In the genomic region with DNA sequence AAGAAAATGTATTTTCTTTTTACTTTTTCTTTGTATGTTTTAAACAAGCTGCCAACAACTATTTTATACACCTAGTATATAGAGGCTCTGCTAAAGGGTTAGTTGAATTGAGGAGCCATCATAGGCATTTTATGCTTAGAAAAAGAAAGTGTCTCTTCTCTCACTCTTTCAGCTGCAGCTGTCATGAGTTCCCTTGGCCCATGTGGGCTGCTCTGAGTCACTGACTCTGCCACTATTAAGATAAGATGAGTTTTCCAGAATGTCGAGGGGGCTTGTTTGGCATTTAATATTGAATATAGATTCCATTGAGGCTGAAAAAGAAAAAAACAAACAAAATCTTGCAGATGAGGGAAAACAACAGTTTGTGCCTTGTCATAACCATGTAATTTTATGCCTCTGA, we compare ENCODE assay signal across 15 cellular contexts.
DNase-seq lines count a peak whose midpoint lies in the region; ATAC-seq and TF ChIP-seq lines count a peak whose summit lies in the region.
"Had no signal": no experiment of that assay in that cellular context is flagged by ENCODE, and none has a peak within 500 bp of the region (broad histone marks: within the 10 kb centered on the region; RNA-seq: fewer than 3 reads in every experiment).

No MANE protein-coding gene starts in this region.

- no peak overlapping the region for H2AK5ac ChIP-seq in neuronal stem cell (ENCODE audit: low read depth, low read length)

- peak overlapping the region; percentile 69 for H2AFZ ChIP-seq in neuronal stem cell (ENCODE audit: low read length)
- H2AFZ ChIP-seq: GM23338 had no signal

- H2BK12ac ChIP-seq in neuronal stem cell (ENCODE audit: low read length): no peak overlapping the region

- WGBS in neuronal stem cell (ENCODE audit: extremely low coverage in 2 of 2, insufficient read length in 2 of 2, insufficient replicate concordance in 1 of 2), 2 donors: no CpG with 5 or more reads among the region's 1 CpG

- POLR2A ChIA-PET in activated CD8-positive, alpha-beta T cell treated with anti-CD3 and anti-CD28 coated beads, Interleukin-2, amount 10 ng/mL, durations not matched to agents 7 days and 5 days (lab: Charles Lee): no interaction called here

- no peak overlapping the region for H2BK5ac ChIP-seq in neuronal stem cell (ENCODE audit: low read length)

- no peak for TF ChIP-seq CTCF in GM12865 (IDR thresholded peaks at IDR 0.05; ENCODE audit: insufficient read depth, low read depth, low read length, missing control alignments)

- no peaks in the 10 kb centered on the region for H3K27me3 Mint-ChIP-seq in activated CD8-positive, alpha-beta T cell treated with anti-CD3 and anti-CD28 coated beads, Interleukin-2, amount 10 ng/mL, durations not matched to agents 7 days and 5 days (ENCODE audit: low read depth)

- H3K4me1 ChIP-seq in neuronal stem cell (ENCODE audit: control insufficient read depth in 2 of 2, insufficient read depth in 1 of 2, low read depth in 1 of 2, low read length in 2 of 2): peaks cover 0 to 7% of the 10 kb centered on the region in 2 donors

- no peaks in the 10 kb centered on the region for H3K4me1 Mint-ChIP-seq in activated CD8-positive, alpha-beta T cell treated with anti-CD3 and anti-CD28 coated beads, Interleukin-2, amount 10 ng/mL, durations not matched to agents 7 days and 5 days (ENCODE audit: low read depth)
- H3K4me1 Mint-ChIP-seq: CD8-positive, alpha-beta memory T cell; T-cell had no signal

- no peaks in the 10 kb centered on the region for H3K9me3 Mint-ChIP-seq in activated CD8-positive, alpha-beta T cell treated with anti-CD3 and anti-CD28 coated beads, Interleukin-2, amount 10 ng/mL, durations not matched to agents 7 days and 5 days (ENCODE audit: insufficient read depth)
- H3K9me3 Mint-ChIP-seq: GM23338 had no signal

- no peaks in the 10 kb centered on the region for H3K36me3 Mint-ChIP-seq in activated CD8-positive, alpha-beta T cell treated with anti-CD3 and anti-CD28 coated beads, Interleukin-2, amount 10 ng/mL, durations not matched to agents 7 days and 5 days (ENCODE audit: low read depth)
- H3K36me3 Mint-ChIP-seq: CD8-positive, alpha-beta memory T cell; T-cell had no signal

- CTCF ChIA-PET in activated CD8-positive, alpha-beta T cell treated with anti-CD3 and anti-CD28 coated beads, Interleukin-2, amount 10 ng/mL, durations not matched to agents 7 days and 5 days (lab: Charles Lee): no interaction called here

- ATAC-seq in HG03432 (IDR thresholded peaks at IDR 0.05; ENCODE audit: unreplicated experiment) (peak; percentile 69), HG02870 (IDR thresholded peaks at IDR 0.05; ENCODE audit: unreplicated experiment) (no peak)
- no peak for ATAC-seq in activated CD8-positive, alpha-beta T cell treated with anti-CD3 and anti-CD28 coated beads, Interleukin-2, amount 10 ng/mL, durations not matched to agents 7 days and 5 days
- ATAC-seq: GM23338, T-cell had no signal

- no peak overlapping the region for H3K4me2 ChIP-seq in neuronal stem cell (ENCODE audit: insufficient read depth, low read length, poor library complexity, severe bottlenecking)
- H3K4me2 ChIP-seq: GM23338 had no signal

- H3K4me3 ChIP-seq in GM12865 (ENCODE audit: low read depth, low read length) (no peak overlapping the region), neuronal stem cell (ENCODE audit: low read length in 2 of 2) (no peak overlapping the region)
- H3K4me3 ChIP-seq: GM23338, SK-N-MC had no signal

- H3K18ac ChIP-seq in neuronal stem cell (ENCODE audit: low read length): no peak overlapping the region

- no peak overlapping the region for H3K9ac ChIP-seq in neuronal stem cell (ENCODE audit: low read depth, low read length, poor library complexity)

- no peak overlapping the region for H3K27ac Mint-ChIP-seq in activated CD8-positive, alpha-beta T cell treated with anti-CD3 and anti-CD28 coated beads, Interleukin-2, amount 10 ng/mL, durations not matched to agents 7 days and 5 days
- H3K27ac Mint-ChIP-seq: CD8-positive, alpha-beta memory T cell; GM23338; T-cell had no signal

- H3K23ac ChIP-seq in neuronal stem cell (ENCODE audit: low read depth, low read length, poor library complexity): no peak overlapping the region

- H3K4me3 Mint-ChIP-seq in activated CD8-positive, alpha-beta T cell treated with anti-CD3 and anti-CD28 coated beads, Interleukin-2, amount 10 ng/mL, durations not matched to agents 7 days and 5 days: no peak overlapping the region
- H3K4me3 Mint-ChIP-seq: CD8-positive, alpha-beta memory T cell; GM23338; T-cell had no signal

- DNase-seq in GM12865 (ENCODE audit: low read depth) (peak; percentile 6), SK-N-DZ (ENCODE audit: low spot score) (peak; percentile 21), neuronal stem cell (ENCODE audit: low spot score) (no peak), cortex of kidney (lab: John Stamatoyannopoulos, UW) (no peak)
- DNase-seq in activated CD8-positive, alpha-beta T cell treated with anti-CD3 and anti-CD28 coated beads, Interleukin-2, amount 10 ng/mL, durations not matched to agents 7 days and 5 days: no peak
- DNase-seq: CD8-positive, alpha-beta memory T cell; EL; NCI-H1930; NCI-H2171 treated with DMSO at 0.1 percent for 48 hours; T-cell had no signal

- no peaks in the 10 kb centered on the region for H3K27me3 ChIP-seq in neuronal stem cell (ENCODE audit: control insufficient read depth in 3 of 3, insufficient read depth in 3 of 3, low read depth in 1 of 3, low read length in 3 of 3)

- H3K79me1 ChIP-seq in neuronal stem cell (ENCODE audit: low read depth, low read length): no peaks in the 10 kb centered on the region

- H3K36me3 ChIP-seq in neuronal stem cell (replicated peaks in 1 of 2; ENCODE audit: control insufficient read depth in 2 of 2, insufficient read depth in 2 of 2, low read length in 2 of 2): no peaks in the 10 kb centered on the region

- no peak overlapping the region for H2BK120ac ChIP-seq in neuronal stem cell (ENCODE audit: low read depth, low read length)

- peaks cover 0 to 2% of the 10 kb centered on the region in 2 donors for H3K9me3 ChIP-seq in neuronal stem cell (replicated peaks in 1 of 2; ENCODE audit: control insufficient read depth in 2 of 2, insufficient read depth in 1 of 2, low read depth in 1 of 2, low read length in 2 of 2)

- H3K27ac ChIP-seq in neuronal stem cell (replicated peaks; ENCODE audit: low read length): no peak overlapping the region
- H3K27ac ChIP-seq: RWPE1, SK-N-MC had no signal

- H3K14ac ChIP-seq in neuronal stem cell (ENCODE audit: low read length): no peak overlapping the region

- H4K91ac ChIP-seq in neuronal stem cell (ENCODE audit: low read depth, low read length, poor library complexity): no peak overlapping the region

- H4K8ac ChIP-seq in neuronal stem cell (ENCODE audit: low read depth, low read length): no peak overlapping the region

- H3K4ac ChIP-seq in neuronal stem cell (ENCODE audit: low read length): no peak overlapping the region

- no peak overlapping the region for H2BK15ac ChIP-seq in neuronal stem cell (ENCODE audit: low read length)

Comparison
In these comparisons a context has a peak if more than half of its experiments do, and no peak if none do; other contexts are left out.
1. DNase-seq: peak in GM12865 (single experiment) and SK-N-DZ (single experiment); none in neuronal stem cell (single experiment), cortex of kidney (single experiment) and activated CD8-positive, alpha-beta T cell treated with anti-CD3 and anti-CD28 coated beads, Interleukin-2, amount 10 ng/mL, durations not matched to agents 7 days and 5 days (single experiment).